ENCODE assay signal across 8 cellular contexts in the genomic region with DNA sequence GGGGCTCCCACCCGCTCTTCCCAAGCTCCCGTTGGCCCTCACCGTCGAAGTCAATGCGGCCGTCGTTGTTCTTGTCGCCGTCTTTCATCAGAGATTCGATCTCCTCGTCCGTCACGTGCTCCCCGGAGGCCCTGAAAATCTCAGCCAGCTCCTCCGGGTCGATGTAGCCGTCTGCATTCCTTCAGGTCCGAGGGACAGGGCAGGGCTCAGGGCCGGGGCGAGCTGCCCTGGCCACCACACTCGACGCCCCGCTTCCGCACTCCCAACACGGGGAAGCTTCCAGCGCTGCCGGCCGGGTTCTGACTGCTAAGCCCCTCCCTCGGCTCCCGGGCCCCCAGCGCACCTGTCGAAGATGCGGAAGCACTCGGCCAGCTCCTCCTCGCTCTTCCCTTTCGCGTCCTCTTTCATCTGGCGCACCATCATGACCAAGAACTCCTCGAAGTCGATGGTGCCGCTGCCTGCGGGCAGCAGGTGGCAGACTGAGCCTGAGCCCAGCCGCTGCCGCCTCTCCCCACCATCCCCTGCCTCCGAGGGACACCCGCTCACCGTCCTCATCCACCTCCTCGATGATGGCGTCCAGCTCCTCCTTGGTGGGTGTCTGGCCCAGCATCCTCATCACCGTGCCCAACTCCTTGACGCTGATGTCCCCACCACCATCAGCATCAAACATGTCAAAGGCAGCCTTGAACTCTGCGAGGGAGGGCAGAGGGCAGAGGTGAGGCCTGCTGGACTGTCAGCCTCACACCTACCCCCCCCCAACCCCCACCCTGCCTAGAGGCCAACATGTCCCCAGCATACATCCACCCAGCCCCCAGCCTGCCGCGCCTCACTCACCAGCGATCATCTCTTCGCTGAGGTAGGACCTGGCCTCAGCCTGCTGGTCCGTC. TPM values are rescaled to one million over a fixed set of nuclear protein-coding genes. Genes with fewer than 3 reads are reported as not detected.
DNase-seq lines count a peak whose midpoint lies in the region; ATAC-seq, FAIRE-seq and TF ChIP-seq lines count a peak whose summit lies in the region.

No MANE protein-coding gene starts in this region.

- intact Hi-C loops in activated CD4-positive, alpha-beta T cell treated with anti-CD3 and anti-CD28 coated beads for 36 hours (cut with DNase I, micrococcal nuclease): loop anchor here in 1 of 2 experiments (1.0 to 5.0 kb wide), 2 partner anchors 139 to 188 kb away; no protein-coding TSS in a partner anchor

- H3K4me3 ChIP-seq in duodenal mucosa (ENCODE audit: low read depth in 1 of 2, low read length in 2 of 2): peak overlapping the region; percentile 56 to 61

- DNase-seq in AG09319 (ENCODE audit: extremely low read depth, low read depth) (no peak), HFFc6 (peak; percentile 20), mucosa of gallbladder (ENCODE audit: low spot score) (peak; percentile 40), foreskin melanocyte (no peak), urothelium cell line (ENCODE audit: low spot score) (no peak)
- DNase-seq in activated CD4-positive, alpha-beta T cell treated with anti-CD3 and anti-CD28 coated beads for 36 hours: peak; percentile 77

- peaks cover 4% of the 10 kb centered on the region for H3K27me3 Mint-ChIP-seq in HFFc6 (ENCODE audit: insufficient read depth)
- H3K27me3 Mint-ChIP-seq in activated CD4-positive, alpha-beta T cell treated with anti-CD3 and anti-CD28 coated beads for 36 hours: peaks cover 33% of the 10 kb centered on the region
- peaks cover 31% of the 10 kb centered on the region for H3K27me3 Mint-ChIP-seq in stimulated activated naive CD8-positive, alpha-beta T cell treated with anti-CD3 and anti-CD28 coated beads, Interleukin-15, Interleukin-2, amounts not matched to agents 100 ng/mL and 50 ng/mL, for 24 hours

- H3K27ac ChIP-seq in duodenal mucosa (ENCODE audit: low read depth, low read length): no peak overlapping the region

- peak; percentile 90 for ATAC-seq in activated CD4-positive, alpha-beta T cell treated with anti-CD3 and anti-CD28 coated beads for 36 hours

- CTCF ChIA-PET in activated CD4-positive, alpha-beta T cell treated with anti-CD3 and anti-CD28 coated beads for 36 hours (lab: Charles Lee): interaction anchor here (0.6 to 1.5 kb wide), 16 partner anchors 8 to 242 kb away, joined by 3 to 6 read pairs (median 3); a partner anchor contains a TSS

- peak overlapping the region in 1 of 2 donors; percentile 32 for H3K9ac ChIP-seq in duodenal mucosa (ENCODE audit: low read depth in 1 of 2, low read length in 2 of 2)

- FAIRE-seq in urothelium cell line (lab: Jason Lieb, UNC): no peak

- peaks cover 37% of the 10 kb centered on the region for H3K4me1 Mint-ChIP-seq in HFFc6 (ENCODE audit: low read depth)
- peaks cover 9% of the 10 kb centered on the region for H3K4me1 Mint-ChIP-seq in activated CD4-positive, alpha-beta T cell treated with anti-CD3 and anti-CD28 coated beads for 36 hours
- H3K4me1 Mint-ChIP-seq in stimulated activated naive CD8-positive, alpha-beta T cell treated with anti-CD3 and anti-CD28 coated beads, Interleukin-15, Interleukin-2, amounts not matched to agents 100 ng/mL and 50 ng/mL, for 24 hours (ENCODE audit: low read depth): peaks cover 11% of the 10 kb centered on the region

- H3K4me1 ChIP-seq in duodenal mucosa (ENCODE audit: control insufficient read depth in 1 of 2, insufficient read depth in 2 of 2, low read length in 2 of 2): peaks cover 11 to 31% of the 10 kb centered on the region in 2 donors

- no peaks in the 10 kb centered on the region for H3K9me3 ChIP-seq in duodenal mucosa (ENCODE audit: control insufficient read depth in 1 of 2, low read length in 2 of 2)

- no peaks in the 10 kb centered on the region for H3K9me3 Mint-ChIP-seq in HFFc6
- no peaks in the 10 kb centered on the region for H3K9me3 Mint-ChIP-seq in activated CD4-positive, alpha-beta T cell treated with anti-CD3 and anti-CD28 coated beads for 36 hours (ENCODE audit: low read depth)
- no peaks in the 10 kb centered on the region for H3K9me3 Mint-ChIP-seq in stimulated activated naive CD8-positive, alpha-beta T cell treated with anti-CD3 and anti-CD28 coated beads, Interleukin-15, Interleukin-2, amounts not matched to agents 100 ng/mL and 50 ng/mL, for 24 hours

- no peaks in the 10 kb centered on the region for H3K36me3 Mint-ChIP-seq in HFFc6 (ENCODE audit: low read depth)
- no peaks in the 10 kb centered on the region for H3K36me3 Mint-ChIP-seq in activated CD4-positive, alpha-beta T cell treated with anti-CD3 and anti-CD28 coated beads for 36 hours (ENCODE audit: low read depth)
- no peaks in the 10 kb centered on the region for H3K36me3 Mint-ChIP-seq in stimulated activated naive CD8-positive, alpha-beta T cell treated with anti-CD3 and anti-CD28 coated beads, Interleukin-15, Interleukin-2, amounts not matched to agents 100 ng/mL and 50 ng/mL, for 24 hours (ENCODE audit: low read depth)

- TF ChIP-seq CTCF in AG09319 (IDR thresholded peaks at IDR 0.05; ENCODE audit: low read depth, low read length) (peak; percentile 45), HFFc6 (IDR thresholded peaks at IDR 0.05) (peak; percentile 64)

- H3K4me3 Mint-ChIP-seq in HFFc6: peak overlapping the region; percentile 70
- H3K4me3 Mint-ChIP-seq in activated CD4-positive, alpha-beta T cell treated with anti-CD3 and anti-CD28 coated beads for 36 hours: peak overlapping the region; percentile 54
- peak overlapping the region; percentile 71 for H3K4me3 Mint-ChIP-seq in stimulated activated naive CD8-positive, alpha-beta T cell treated with anti-CD3 and anti-CD28 coated beads, Interleukin-15, Interleukin-2, amounts not matched to agents 100 ng/mL and 50 ng/mL, for 24 hours

- no peaks in the 10 kb centered on the region for H3K36me3 ChIP-seq in duodenal mucosa (ENCODE audit: control insufficient read depth in 1 of 2, insufficient read depth in 2 of 2, low read length in 2 of 2)

- POLR2A ChIA-PET in activated CD4-positive, alpha-beta T cell treated with anti-CD3 and anti-CD28 coated beads for 36 hours (lab: Charles Lee): interaction anchor here (0.6 to 1.3 kb wide), 2 partner anchors 66 to 124 kb away, joined by 3 read pairs; no protein-coding TSS in a partner anchor

- H3K27ac Mint-ChIP-seq in HFFc6: no peak overlapping the region
- peak overlapping the region; percentile 61 for H3K27ac Mint-ChIP-seq in activated CD4-positive, alpha-beta T cell treated with anti-CD3 and anti-CD28 coated beads for 36 hours
- H3K27ac Mint-ChIP-seq in stimulated activated naive CD8-positive, alpha-beta T cell treated with anti-CD3 and anti-CD28 coated beads, Interleukin-15, Interleukin-2, amounts not matched to agents 100 ng/mL and 50 ng/mL, for 24 hours: peak overlapping the region; percentile 66

- H3K27me3 ChIP-seq in duodenal mucosa (ENCODE audit: control insufficient read depth in 1 of 2, insufficient read depth in 2 of 2, low read length in 2 of 2): peaks cover 0 to 3% of the 10 kb centered on the region in 2 donors

RNA-seq across cellular contexts. Expression of a gene that starts 2.9 kb away (rescaled TPM):
- total RNA-seq in HFFc6 (2021; fragmentation: NEBNext Ultra II Directional; extraction: Animal tissue kit (Norgen Biotek cat#: 25700)): not detected
- total RNA-seq in activated CD4-positive, alpha-beta T cell treated with anti-CD3 and anti-CD28 coated beads for 36 hours: not detected
- 0.81 TPM for total RNA-seq in mucosa of gallbladder

RNA-seq across cellular contexts. Expression of a gene that starts 9.4 kb away (rescaled TPM):
- total RNA-seq in HFFc6 (2021; fragmentation: NEBNext Ultra II Directional; extraction: Animal tissue kit (Norgen Biotek cat#: 25700)): 10 to 100 TPM; 21.9 to 25.1 (median 22.7) TPM
- total RNA-seq in activated CD4-positive, alpha-beta T cell treated with anti-CD3 and anti-CD28 coated beads for 36 hours: 1 to 10 TPM; 1.2 to 1.4 TPM
- 34.6 TPM for total RNA-seq in mucosa of gallbladder

RNA-seq across cellular contexts. Expression of a gene that starts 11.7 kb away (rescaled TPM):
- total RNA-seq in HFFc6 (2021; fragmentation: NEBNext Ultra II Directional; extraction: Animal tissue kit (Norgen Biotek cat#: 25700)): 100 to 1,000 TPM in 1 of 6 experiments, 10 to 100 TPM in 5; 42.6 to 101 (median 91.3) TPM
- 100 to 1,000 TPM; 175 to 230 TPM for total RNA-seq in activated CD4-positive, alpha-beta T cell treated with anti-CD3 and anti-CD28 coated beads for 36 hours
- 2.9 TPM for total RNA-seq in mucosa of gallbladder

RNA-seq across cellular contexts. Expression of a gene that starts 32.4 kb away (rescaled TPM):
- total RNA-seq in HFFc6 (2021; fragmentation: NEBNext Ultra II Directional; extraction: Animal tissue kit (Norgen Biotek cat#: 25700)): 10 to 100 TPM; 23.2 to 27.1 (median 25.8) TPM
- 10 to 100 TPM; 25.0 to 25.2 TPM for total RNA-seq in activated CD4-positive, alpha-beta T cell treated with anti-CD3 and anti-CD28 coated beads for 36 hours
- total RNA-seq in mucosa of gallbladder: 26.4 TPM

RNA-seq across cellular contexts. Expression of a gene that starts 32.5 kb away (rescaled TPM):
- total RNA-seq in HFFc6 (2021; fragmentation: NEBNext Ultra II Directional; extraction: Animal tissue kit (Norgen Biotek cat#: 25700)): under 1 TPM in 1 of 6 experiments, not detected in 5; 0.43 TPM
- not detected for total RNA-seq in activated CD4-positive, alpha-beta T cell treated with anti-CD3 and anti-CD28 coated beads for 36 hours
- 1.8 TPM for total RNA-seq in mucosa of gallbladder

Comparison
In these comparisons a context has a peak if more than half of its experiments do, and no peak if none do; other contexts are left out.
1. DNase-seq: peak in HFFc6 (single experiment), activated CD4-positive, alpha-beta T cell treated with anti-CD3 and anti-CD28 coated beads for 36 hours (single experiment) and mucosa of gallbladder (single experiment); none in AG09319 (single experiment), foreskin melanocyte (single experiment) and urothelium cell line (single experiment).
2. RNA of a gene that starts 9.4 kb away (total RNA-seq): 34.6 TPM in mucosa of gallbladder (single experiment) and 21.9 to 25.1 TPM in HFFc6; 1.2 to 1.4 TPM in activated CD4-positive, alpha-beta T cell treated with anti-CD3 and anti-CD28 coated beads for 36 hours; every median in the first group is over 4 times any median in the second.
3. RNA of a gene that starts 11.7 kb away (total RNA-seq): 175 to 230 TPM in activated CD4-positive, alpha-beta T cell treated with anti-CD3 and anti-CD28 coated beads for 36 hours and 42.6 to 101 TPM in HFFc6; 2.9 TPM in mucosa of gallbladder (single experiment); every median in the first group is over 10 times any median in the second.
4. Peak in every context shown above with its lines, with median percentiles within 50 percentile points of each other: H3K4me3 Mint-ChIP-seq.